In genomic region chr7:44277391-44277790, GRCh38 we compare ENCODE assay signal across 23 cellular contexts. TPM values are rescaled to one million over a fixed set of nuclear protein-coding genes. Genes with fewer than 3 reads are reported as not detected.
DNase-seq lines count a peak whose midpoint lies in the region; ATAC-seq and TF ChIP-seq lines count a peak whose summit lies in the region.
"Had no signal": no experiment of that assay in that cellular context is flagged by ENCODE, and none has a peak within 500 bp of the region (broad histone marks: within the 10 kb centered on the region; RNA-seq: fewer than 3 reads in every experiment).

No MANE protein-coding gene starts in this region.

- TF ChIP-seq CTCF in BE2C (IDR thresholded peaks at IDR 0.05; ENCODE audit: low read depth, low read length) (no peak), WERI-Rb-1 (IDR thresholded peaks at IDR 0.05; ENCODE audit: low read depth, low read length) (no peak), heart left ventricle (IDR thresholded peaks at IDR 0.05) (no peak), osteoblast (IDR thresholded peaks at IDR 0.05; ENCODE audit: extremely low read depth, low read depth, low read length) (no peak), esophagus squamous epithelium (IDR thresholded peaks at IDR 0.05) (no peak)

- H3K27me3 Mint-ChIP-seq in T-helper 2 cell treated with Interferon-gamma antibody and Interleukin-4, amounts not matched to agents 5 μg/mL and 100 μg/mL, for 36 hours (ENCODE audit: low read depth) = no peaks in the 10 kb centered on the region
- H3K27me3 Mint-ChIP-seq: activated naive CD8-positive, alpha-beta T cell treated with anti-CD3 and anti-CD28 coated beads, Interleukin-2, amount 50 U/mL, for 24 hours; stimulated activated naive CD8-positive, alpha-beta T cell treated with anti-CD3 and anti-CD28 coated beads, Interleukin-15, Interleukin-2, amounts not matched to agents 100 ng/mL and 50 ng/mL, for 24 hours had no signal

- peak in 1 of 4 donors; percentile 9 for ATAC-seq in heart left ventricle
- ATAC-seq: activated naive CD8-positive, alpha-beta T cell treated with anti-CD3 and anti-CD28 coated beads, Interleukin-2, amount 50 U/mL, for 24 hours; WTC11 had no signal

- H3K27ac ChIP-seq in WERI-Rb-1 (no peak overlapping the region), heart left ventricle (peak overlapping the region in 5 of 12 donors; percentile 9 to 74 (median 37)), osteoblast (ENCODE audit: low read depth, low read length) (no peak overlapping the region), esophagus squamous epithelium (no peak overlapping the region)
- H3K27ac ChIP-seq: brain microvascular endothelial cell, RWPE1, tibial artery had no signal

- no peaks in the 10 kb centered on the region for H3K9me3 Mint-ChIP-seq in T-helper 2 cell treated with Interferon-gamma antibody and Interleukin-4, amounts not matched to agents 5 μg/mL and 100 μg/mL, for 36 hours
- H3K9me3 Mint-ChIP-seq: activated naive CD8-positive, alpha-beta T cell treated with anti-CD3 and anti-CD28 coated beads, Interleukin-2, amount 50 U/mL, for 24 hours; memory B cell; stimulated activated naive CD8-positive, alpha-beta T cell treated with anti-CD3 and anti-CD28 coated beads, Interleukin-15, Interleukin-2, amounts not matched to agents 100 ng/mL and 50 ng/mL, for 24 hours; WTC11 had no signal

- no peaks in the 10 kb centered on the region for H3K36me3 Mint-ChIP-seq in T-helper 2 cell treated with Interferon-gamma antibody and Interleukin-4, amounts not matched to agents 5 μg/mL and 100 μg/mL, for 36 hours (ENCODE audit: low read depth)
- H3K36me3 Mint-ChIP-seq: memory B cell, WTC11 had no signal

- peak; percentile 3 for DNase-seq in BE2C
- peak; percentile 0 for DNase-seq in WERI-Rb-1
- peak in 3 of 5 donors; percentile 12 to 32 (median 25) for DNase-seq in heart left ventricle
- DNase-seq in osteoblast (ENCODE audit: insufficient read length, low spot score, missing footprints) = peak; percentile 66
- DNase-seq in cortex of kidney (lab: John Stamatoyannopoulos, UW) = no peak
- DNase-seq in esophagus squamous epithelium (lab: John Stamatoyannopoulos, UW) = no peak
- DNase-seq in T-helper 2 cell treated with Interferon-gamma antibody and Interleukin-4, amounts not matched to agents 5 μg/mL and 100 μg/mL, for 36 hours (ENCODE audit: low spot score) = no peak
- DNase-seq in kidney tubule cell (ENCODE audit: low spot score) = no peak
- DNase-seq: activated naive CD8-positive, alpha-beta T cell treated with anti-CD3 and anti-CD28 coated beads, Interleukin-2, amount 50 U/mL, for 24 hours; brain microvascular endothelial cell; kidney glomerular epithelial cell; NCI-H1092; NCI-H187; NCI-H82; occipital lobe; stimulated activated CD4-positive, alpha-beta T cell treated with anti-CD3 and anti-CD28 coated beads, Interleukin-15, amount 100 ng/mL, for 24 hours; T-helper 9 cell had no signal

- no peaks in the 10 kb centered on the region for H3K79me2 ChIP-seq in osteoblast (ENCODE audit: insufficient read depth, low read length)

- WGBS in heart left ventricle, 4 donors = 71 to 89% (median 80%) methylated on average over 11 of the region's 11 CpGs
- 86 to 96% methylated on average over 5 to 9 of the region's 11 CpGs for WGBS in esophagus squamous epithelium, 2 donors

- H3K27ac Mint-ChIP-seq in T-helper 2 cell treated with Interferon-gamma antibody and Interleukin-4, amounts not matched to agents 5 μg/mL and 100 μg/mL, for 36 hours = no peak overlapping the region
- H3K27ac Mint-ChIP-seq: activated naive CD8-positive, alpha-beta T cell treated with anti-CD3 and anti-CD28 coated beads, Interleukin-2, amount 50 U/mL, for 24 hours; memory B cell; stimulated activated naive CD8-positive, alpha-beta T cell treated with anti-CD3 and anti-CD28 coated beads, Interleukin-15, Interleukin-2, amounts not matched to agents 100 ng/mL and 50 ng/mL, for 24 hours; WTC11 had no signal

- H3K4me3 ChIP-seq in BE2C (ENCODE audit: low read depth, low read length) = no peak overlapping the region
- no peak overlapping the region for H3K4me3 ChIP-seq in WERI-Rb-1 (ENCODE audit: low read depth, low read length)
- no peak overlapping the region for H3K4me3 ChIP-seq in heart left ventricle
- no peak overlapping the region for H3K4me3 ChIP-seq in osteoblast (ENCODE audit: insufficient read depth, low read length)
- no peak overlapping the region for H3K4me3 ChIP-seq in esophagus squamous epithelium
- H3K4me3 ChIP-seq: tibial artery had no signal

- no peaks in the 10 kb centered on the region for H4K20me1 ChIP-seq in osteoblast (ENCODE audit: insufficient read depth, low read length)

- no peak for TF ChIP-seq POLR2A in heart left ventricle (IDR thresholded peaks at IDR 0.05)
- no peak for TF ChIP-seq POLR2A in esophagus squamous epithelium (IDR thresholded peaks at IDR 0.05)

- H3K4me2 ChIP-seq in osteoblast (ENCODE audit: insufficient read depth, low read length) = no peak overlapping the region

- H3K4me1 ChIP-seq in BE2C = peaks cover 9% of the 10 kb centered on the region
- peaks cover 0 to 78% (median 23%) of the 10 kb centered on the region in 12 donors for H3K4me1 ChIP-seq in heart left ventricle
- H3K4me1 ChIP-seq in osteoblast (ENCODE audit: insufficient read depth, low read length) = peaks cover 15% of the 10 kb centered on the region
- H3K4me1 ChIP-seq in esophagus squamous epithelium = no peaks in the 10 kb centered on the region

- intact Hi-C loops in heart left ventricle (cut with DNase I) (loop anchor here in 1 of 10 donors (5.0 kb wide), 1 partner anchor 50 kb away; the partner anchor contains the start of gene CAMK2B), esophagus squamous epithelium (cut with DNase I) (no loop called here)

- H3K27me3 ChIP-seq in BE2C (no peaks in the 10 kb centered on the region), WERI-Rb-1 (ENCODE audit: insufficient read depth, low read depth, severe bottlenecking) (no peaks in the 10 kb centered on the region), heart left ventricle (no peaks in the 10 kb centered on the region), osteoblast (ENCODE audit: insufficient read depth, low read length) (peaks cover 12% of the 10 kb centered on the region), esophagus squamous epithelium (peaks cover 0 to 28% (median 0%) of the 10 kb centered on the region in 4 donors)
- H3K27me3 ChIP-seq: brain microvascular endothelial cell had no signal

- no peak overlapping the region for H2AFZ ChIP-seq in osteoblast (ENCODE audit: low read length)

- H3K9me3 ChIP-seq in BE2C (no peaks in the 10 kb centered on the region), WERI-Rb-1 (ENCODE audit: severe bottlenecking) (no peaks in the 10 kb centered on the region), heart left ventricle (no peaks in the 10 kb centered on the region), osteoblast (ENCODE audit: low read depth, low read length) (no peaks in the 10 kb centered on the region), esophagus squamous epithelium (no peaks in the 10 kb centered on the region)
- H3K9me3 ChIP-seq: tibial artery had no signal

- H3K4me3 Mint-ChIP-seq in T-helper 2 cell treated with Interferon-gamma antibody and Interleukin-4, amounts not matched to agents 5 μg/mL and 100 μg/mL, for 36 hours = no peak overlapping the region
- H3K4me3 Mint-ChIP-seq: activated naive CD8-positive, alpha-beta T cell treated with anti-CD3 and anti-CD28 coated beads, Interleukin-2, amount 50 U/mL, for 24 hours; memory B cell; stimulated activated naive CD8-positive, alpha-beta T cell treated with anti-CD3 and anti-CD28 coated beads, Interleukin-15, Interleukin-2, amounts not matched to agents 100 ng/mL and 50 ng/mL, for 24 hours; WTC11 had no signal

- no peaks in the 10 kb centered on the region for H3K4me1 Mint-ChIP-seq in T-helper 2 cell treated with Interferon-gamma antibody and Interleukin-4, amounts not matched to agents 5 μg/mL and 100 μg/mL, for 36 hours (ENCODE audit: low read depth)

- no peaks in the 10 kb centered on the region for H3K36me3 ChIP-seq in BE2C
- H3K36me3 ChIP-seq in WERI-Rb-1 = no peaks in the 10 kb centered on the region
- no peaks in the 10 kb centered on the region for H3K36me3 ChIP-seq in heart left ventricle
- H3K36me3 ChIP-seq in osteoblast (ENCODE audit: insufficient read depth, low read length) = no peaks in the 10 kb centered on the region
- no peaks in the 10 kb centered on the region for H3K36me3 ChIP-seq in esophagus squamous epithelium
- H3K36me3 ChIP-seq: brain microvascular endothelial cell, tibial artery had no signal

RNA-seq across cellular contexts. Expression of gene CAMK2B, which starts 48.0 kb away (rescaled TPM):
- 0.71 TPM for polyA plus RNA-seq in BE2C (2012; ENCODE audit: insufficient read depth, insufficient read length, low read depth)
- 100 to 1,000 TPM in 5 of 9 donors, 10 to 100 TPM in 4; 77.5 to 141 (median 104) TPM for total RNA-seq in heart left ventricle
- 100 to 1,000 TPM in 1 of 2 donors, 10 to 100 TPM in 1; 35.7 to 103 TPM for polyA plus RNA-seq in heart left ventricle
- not detected in 2 replicates for total RNA-seq in osteoblast
- total RNA-seq in esophagus squamous epithelium = under 1 TPM; 0.26 to 0.95 (median 0.69) TPM
- polyA plus RNA-seq: AG04450 had no signal

Comparison
In these comparisons a context has a peak if more than half of its experiments do, and no peak if none do; other contexts are left out.
1. DNase-seq: peak in BE2C (single experiment), WERI-Rb-1 (single experiment), heart left ventricle (3 of 5) and osteoblast (single experiment); none in cortex of kidney (single experiment), esophagus squamous epithelium (single experiment), T-helper 2 cell treated with Interferon-gamma antibody and Interleukin-4, amounts not matched to agents 5 μg/mL and 100 μg/mL, for 36 hours (single experiment) and kidney tubule cell (single experiment).
2. RNA of gene CAMK2B, which starts 48.0 kb away (total RNA-seq): 77.5 to 141 TPM in heart left ventricle; 0.26 to 0.95 TPM in esophagus squamous epithelium and not detected in osteoblast; every median in the first group is over 10 times any median in the second.